ENCODE assay signal across 11 cellular contexts in the genomic region with DNA sequence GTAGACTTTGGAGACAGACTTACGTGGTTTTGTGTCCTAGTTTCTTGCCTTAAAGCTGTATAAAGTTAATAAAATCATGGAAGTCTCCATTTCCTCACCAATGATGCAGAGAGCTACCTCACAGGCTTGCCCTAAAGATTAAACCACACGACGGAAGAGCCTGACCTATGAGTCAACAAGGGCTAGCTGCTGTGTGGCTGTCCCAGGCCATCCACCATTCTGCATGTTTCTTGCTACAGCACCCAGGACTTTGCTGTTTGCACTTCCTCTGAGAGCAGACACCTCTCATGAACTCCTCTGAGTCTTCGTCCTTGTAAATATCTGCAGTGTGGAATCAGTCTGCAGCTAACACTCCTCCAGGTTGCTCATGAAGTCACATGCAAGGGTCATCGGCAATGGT.
DNase-seq lines count a peak whose midpoint lies in the region; ATAC-seq and TF ChIP-seq lines count a peak whose summit lies in the region.
"Had no signal": no experiment of that assay in that cellular context is flagged by ENCODE, and none has a peak within 500 bp of the region (broad histone marks: within the 10 kb centered on the region; RNA-seq: fewer than 3 reads in every experiment).

No MANE protein-coding gene starts in this region.

- no peak overlapping the region for H3K4me3 ChIP-seq in cardiac fibroblast (replicated peaks in 1 of 2; ENCODE audit: low read depth in 2 of 2, low read length in 2 of 2)
- H3K4me3 ChIP-seq in smooth muscle cell, result no peak overlapping the region
- H3K4me3 ChIP-seq: body of pancreas had no signal

- peaks cover 41% of the 10 kb centered on the region for H3K4me1 Mint-ChIP-seq in activated T-cell treated with anti-CD3 and anti-CD28 coated beads, Interleukin-2, amount 50 U/mL, for 24 hours (ENCODE audit: low read depth)

- H3K36me3 ChIP-seq in smooth muscle cell (ENCODE audit: low read depth), result no peaks in the 10 kb centered on the region

- H3K4me3 Mint-ChIP-seq in activated T-cell treated with anti-CD3 and anti-CD28 coated beads, Interleukin-2, amount 50 U/mL, for 24 hours, result no peak overlapping the region

- H2AFZ ChIP-seq in smooth muscle cell (ENCODE audit: low read depth), result peak overlapping the region; percentile 38

- peak overlapping the region; percentile 90 for H3K27ac ChIP-seq in smooth muscle cell (ENCODE audit: low read depth)
- H3K27ac ChIP-seq: body of pancreas had no signal

- 37% methylated on average over 5 of the region's 5 CpGs for WGBS in smooth muscle cell (ENCODE audit: low lambda C conversion rate)

- H3F3A ChIP-seq in smooth muscle cell (ENCODE audit: low read depth), result peaks cover 13% of the 10 kb centered on the region

- H3K4me1 ChIP-seq in smooth muscle cell (ENCODE audit: low read depth), result peaks cover 44% of the 10 kb centered on the region
- H3K4me1 ChIP-seq: body of pancreas had no signal

- no peaks in the 10 kb centered on the region for H4K20me1 ChIP-seq in smooth muscle cell (ENCODE audit: low read depth)

- no peaks in the 10 kb centered on the region for H3K79me2 ChIP-seq in smooth muscle cell (ENCODE audit: low read depth)

- peaks cover 4% of the 10 kb centered on the region for H3K9me3 Mint-ChIP-seq in activated T-cell treated with anti-CD3 and anti-CD28 coated beads, Interleukin-2, amount 50 U/mL, for 24 hours

- ATAC-seq in HG03520 (IDR thresholded peaks at IDR 0.05; ENCODE audit: unreplicated experiment), result no peak
- ATAC-seq: body of pancreas had no signal

- peak; percentile 43 for DNase-seq in activated T-cell treated with anti-CD3 and anti-CD28 coated beads, Interleukin-2, amount 50 U/mL, for 24 hours
- DNase-seq in activated T-cell treated with anti-CD3 and anti-CD28 coated beads, Interleukin-2, amount 50 U/mL, for 1 hour, result no peak
- DNase-seq in RPMI7951 (ENCODE audit: low read depth) (peak; percentile 93), cardiac fibroblast (ENCODE audit: low read depth in 2 of 2) (peak; percentile 57 to 79), smooth muscle cell (lab: John Stamatoyannopoulos, UW; ENCODE audit: unreplicated experiment) (no peak), NCI-H526 treated with DMSO at 0.1 percent for 48 hours (lab: John Stamatoyannopoulos, UW) (no peak), NK-92 (lab: John Stamatoyannopoulos, UW; ENCODE audit: unreplicated experiment) (no peak)
- DNase-seq: AML-193, body of pancreas, NCI-H2081 treated with DMSO at 0.1 percent for 48 hours had no signal

- no peaks in the 10 kb centered on the region for H3K27me3 Mint-ChIP-seq in activated T-cell treated with anti-CD3 and anti-CD28 coated beads, Interleukin-2, amount 50 U/mL, for 24 hours

- peak overlapping the region; percentile 62 for H3K4me2 ChIP-seq in smooth muscle cell

- no peak overlapping the region for H3K27ac Mint-ChIP-seq in activated T-cell treated with anti-CD3 and anti-CD28 coated beads, Interleukin-2, amount 50 U/mL, for 24 hours

- TF ChIP-seq CTCF in cardiac fibroblast (IDR thresholded peaks at IDR 0.05; ENCODE audit: low read depth, low read length), result no peak
- no peak for TF ChIP-seq CTCF in smooth muscle cell (IDR thresholded peaks at IDR 0.05; ENCODE audit: borderline replicate concordance, insufficient read depth, poor library complexity, severe bottlenecking)

- H3K36me3 Mint-ChIP-seq in activated T-cell treated with anti-CD3 and anti-CD28 coated beads, Interleukin-2, amount 50 U/mL, for 24 hours (ENCODE audit: low read depth), result no peaks in the 10 kb centered on the region

- H3K9ac ChIP-seq in smooth muscle cell (ENCODE audit: low read depth), result no peak overlapping the region

- H3K27me3 ChIP-seq in smooth muscle cell (ENCODE audit: low read depth), result no peaks in the 10 kb centered on the region
- H3K27me3 ChIP-seq: body of pancreas had no signal

- no peaks in the 10 kb centered on the region for H3K9me3 ChIP-seq in smooth muscle cell (replicated peaks; ENCODE audit: low read depth)
- H3K9me3 ChIP-seq: body of pancreas had no signal

Comparison
In these comparisons a context has a peak if more than half of its experiments do, and no peak if none do; other contexts are left out.
1. DNase-seq: peak in activated T-cell treated with anti-CD3 and anti-CD28 coated beads, Interleukin-2, amount 50 U/mL, for 24 hours (single experiment), RPMI7951 (single experiment) and cardiac fibroblast (2 of 2); none in activated T-cell treated with anti-CD3 and anti-CD28 coated beads, Interleukin-2, amount 50 U/mL, for 1 hour (single experiment), smooth muscle cell (single experiment), NCI-H526 treated with DMSO at 0.1 percent for 48 hours (single experiment) and NK-92 (single experiment).